In the genomic region with DNA sequence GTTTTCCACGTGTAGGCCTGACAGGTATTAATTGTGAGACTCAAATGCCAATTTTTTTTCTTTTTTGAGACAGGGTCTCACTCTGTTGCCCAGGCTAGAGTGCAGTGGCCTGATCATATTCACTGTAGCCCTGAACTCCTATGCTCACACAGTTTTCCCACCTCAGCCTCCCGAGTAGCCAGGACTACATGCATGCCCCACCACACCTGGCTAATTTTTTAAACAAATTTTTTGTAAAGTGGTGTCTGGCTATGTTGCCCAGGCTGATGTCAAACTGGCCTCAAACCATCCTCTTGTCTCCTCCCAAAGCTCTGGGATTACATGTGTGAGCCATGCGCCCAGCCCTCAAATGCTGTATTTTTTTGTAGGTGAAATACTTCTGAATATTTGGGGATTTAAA, we compare ENCODE assay signal across 23 cellular contexts.
"Had no signal": no experiment of that assay in that cellular context is flagged by ENCODE, and none has a peak within 500 bp of the region (broad histone marks: within the 10 kb centered on the region; RNA-seq: fewer than 3 reads in every experiment).

No MANE protein-coding gene starts in this region.

- H3K4me3 ChIP-seq: colonic mucosa, dorsolateral prefrontal cortex, skin epidermis, tibial artery had no signal

- ATAC-seq: effector memory CD8-positive, alpha-beta T cell; esophagus mucosa; stimulated activated effector memory CD8-positive, alpha-beta T cell treated with anti-CD3 and anti-CD28 coated beads, Interleukin-12 subunit alpha, Interleukin-12 subunit beta, amount 100 ng/mL, for 72 hours; stimulated activated naive CD8-positive, alpha-beta T cell treated with anti-CD3 and anti-CD28 coated beads, Interleukin-15, amount 100 ng/mL, for 72 hours had no signal

- H3K9me3 ChIP-seq: colonic mucosa, tibial artery had no signal

- H3K27me3 Mint-ChIP-seq: activated naive CD8-positive, alpha-beta T cell treated with anti-CD3 and anti-CD28 coated beads for 36 hours; effector memory CD8-positive, alpha-beta T cell; naive B cell; stimulated activated naive CD8-positive, alpha-beta T cell treated with anti-CD3 and anti-CD28 coated beads, Interleukin-15, amount 100 ng/mL, for 72 hours had no signal

- H3K27ac ChIP-seq: colonic mucosa, dorsolateral prefrontal cortex, skin epidermis, tibial artery had no signal

- H3K9me3 Mint-ChIP-seq: activated naive CD8-positive, alpha-beta T cell treated with anti-CD3 and anti-CD28 coated beads for 36 hours; effector memory CD8-positive, alpha-beta T cell; naive B cell; stimulated activated effector memory CD8-positive, alpha-beta T cell treated with anti-CD3 and anti-CD28 coated beads, Interleukin-12 subunit alpha, Interleukin-12 subunit beta, amount 100 ng/mL, for 72 hours; stimulated activated naive CD8-positive, alpha-beta T cell treated with anti-CD3 and anti-CD28 coated beads, Interleukin-15, amount 100 ng/mL, for 72 hours; T-helper 1 cell treated with Interleukin-12 subunit alpha and Interleukin-12 subunit beta and Interleukin-4 antibody, amounts not matched to agents 30 μg/mL and 1 μg/mL, for 36 hours had no signal

- H3K27me3 ChIP-seq: colonic mucosa, dorsolateral prefrontal cortex, tibial artery had no signal

- H3K4me3 Mint-ChIP-seq: activated naive CD8-positive, alpha-beta T cell treated with anti-CD3 and anti-CD28 coated beads for 36 hours; effector memory CD8-positive, alpha-beta T cell; naive B cell; stimulated activated effector memory CD8-positive, alpha-beta T cell treated with anti-CD3 and anti-CD28 coated beads, Interleukin-12 subunit alpha, Interleukin-12 subunit beta, amount 100 ng/mL, for 72 hours; stimulated activated naive CD8-positive, alpha-beta T cell treated with anti-CD3 and anti-CD28 coated beads, Interleukin-15, amount 100 ng/mL, for 72 hours; T-helper 1 cell treated with Interleukin-12 subunit alpha and Interleukin-12 subunit beta and Interleukin-4 antibody, amounts not matched to agents 30 μg/mL and 1 μg/mL, for 36 hours had no signal

- DNase-seq: activated CD4-positive, alpha-beta T cell treated with anti-CD3 and anti-CD28 coated beads for 4 hours; activated CD4-positive, alpha-beta T cell treated with anti-CD3 and anti-CD28 coated beads, Interleukin-2, amount 50 U/mL, for 48 hours; activated CD4-positive, CD25-positive, alpha-beta regulatory T cell; activated naive CD4-positive, alpha-beta T cell treated with Interleukin-2 at 50 U/mL for 16 hours; activated naive CD8-positive, alpha-beta T cell treated with anti-CD3 and anti-CD28 coated beads for 36 hours; activated T-cell treated with anti-CD3 and anti-CD28 coated beads, Interleukin-2, amount 50 U/mL, for 48 hours; colonic mucosa; dorsolateral prefrontal cortex; effector memory CD8-positive, alpha-beta T cell; foreskin melanocyte; glutamatergic neuron; hypothalamus; mesendoderm; naive B cell; posterior cingulate gyrus; stimulated activated CD4-positive, alpha-beta T cell treated with anti-CD3 and anti-CD28 coated beads, Interleukin-1b, Interleukin-23, amount 100 ng/mL, for 48 hours; stimulated activated naive CD8-positive, alpha-beta T cell treated with anti-CD3 and anti-CD28 coated beads, Interleukin-15, amount 100 ng/mL, for 72 hours; T1000; tibial artery had no signal

- H3K27ac Mint-ChIP-seq: activated naive CD8-positive, alpha-beta T cell treated with anti-CD3 and anti-CD28 coated beads for 36 hours; effector memory CD8-positive, alpha-beta T cell; stimulated activated effector memory CD8-positive, alpha-beta T cell treated with anti-CD3 and anti-CD28 coated beads, Interleukin-12 subunit alpha, Interleukin-12 subunit beta, amount 100 ng/mL, for 72 hours; stimulated activated naive CD8-positive, alpha-beta T cell treated with anti-CD3 and anti-CD28 coated beads, Interleukin-15, amount 100 ng/mL, for 72 hours; T-helper 1 cell treated with Interleukin-12 subunit alpha and Interleukin-12 subunit beta and Interleukin-4 antibody, amounts not matched to agents 30 μg/mL and 1 μg/mL, for 36 hours had no signal
